34 cellular contexts compared by ENCODE assay signal in the genomic region with DNA sequence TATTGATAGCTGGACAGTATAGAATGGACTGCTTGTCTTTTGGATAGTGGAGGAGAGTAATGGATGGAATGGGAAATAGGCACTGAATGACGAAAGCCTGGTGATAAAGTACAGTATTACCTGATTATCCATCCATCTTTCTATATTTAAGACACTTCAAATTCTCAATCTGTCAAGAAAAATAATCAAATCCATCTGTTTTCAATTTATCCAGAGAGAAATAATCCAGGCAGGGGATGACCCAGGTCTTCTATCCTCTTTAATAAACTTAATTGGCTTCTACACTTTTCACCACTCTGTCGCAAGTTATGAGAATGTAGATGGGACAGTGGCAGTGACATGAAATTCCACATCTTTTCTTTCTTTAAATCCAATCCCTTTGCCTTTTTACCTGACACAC.
"Had no signal": no experiment of that assay in that cellular context is flagged by ENCODE, and none has a peak within 500 bp of the region (broad histone marks: within the 10 kb centered on the region; RNA-seq: fewer than 3 reads in every experiment).

No MANE protein-coding gene starts in this region.

- H3K9ac ChIP-seq: KMS-11 had no signal

- H3K9me3 ChIP-seq: MG63 had no signal

- H3K27ac ChIP-seq: KMS-11 had no signal

- DNase-seq: Karpas-422, Kasumi-1, KG1, MG63, MM.1S, MV-4-11, NCI-H1048, NCI-H1092, NCI-H1092 treated with DMSO at 0.1 percent for 48 hours, NCI-H1105, NCI-H1105 treated with DMSO at 0.1 percent for 48 hours, NCI-H1417, NCI-H1417 treated with DMSO at 0.1 percent for 48 hours, NCI-H1436, NCI-H1436 treated with DMSO at 0.1 percent for 48 hours, NCI-H146, NCI-H1694, NCI-H1694 treated with DMSO at 0.1 percent for 48 hours, NCI-H187, NCI-H187 treated with DMSO at 0.1 percent for 48 hours, NCI-H1930, NCI-H2029, NCI-H2029 treated with DMSO at 0.1 percent for 48 hours, NCI-H2081, NCI-H2081 treated with DMSO at 0.1 percent for 48 hours, NCI-H2107, NCI-H2171, NCI-H2171 treated with DMSO at 0.1 percent for 48 hours, NCI-H2227 treated with DMSO at 0.1 percent for 48 hours, NCI-H226, NCI-H345, NCI-H446, NCI-H446 treated with DMSO at 0.1 percent for 48 hours had no signal

- H3K4me3 ChIP-seq: MG63 had no signal

- H3K27me3 ChIP-seq: MG63 had no signal

- H3K36me3 ChIP-seq: MG63 had no signal

- H3K4me2 ChIP-seq: KMS-11 had no signal
